ENCODE assay signal across 31 cellular contexts in the genomic region with DNA sequence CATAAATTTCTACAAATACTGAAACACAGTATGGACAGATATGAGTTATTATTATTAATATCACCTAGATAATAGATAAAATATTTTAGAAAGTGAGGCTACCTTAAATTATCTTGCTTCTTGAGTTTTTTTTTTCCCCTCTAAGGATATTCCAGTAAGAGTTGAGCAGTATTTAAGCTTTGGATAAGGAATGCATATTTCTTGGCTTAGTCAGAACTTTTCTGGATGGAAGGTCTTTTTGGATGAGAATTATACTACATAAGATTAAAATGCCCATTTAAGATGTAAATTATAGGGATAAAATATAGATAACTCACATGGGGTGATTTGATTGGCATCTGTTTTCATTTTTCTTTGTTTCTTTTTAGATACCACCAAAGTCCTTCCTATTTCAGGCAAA. TPM values are rescaled to one million over a fixed set of nuclear protein-coding genes. Genes with fewer than 3 reads are reported as not detected.
A peak's percentile ranks its signal among the peaks of the same experiment; 100 is the strongest.
DNase-seq lines count a peak whose midpoint lies in the region; ATAC-seq and TF ChIP-seq lines count a peak whose summit lies in the region.
"Had no signal": no experiment of that assay in that cellular context is flagged by ENCODE, and none has a peak within 500 bp of the region (broad histone marks: within the 10 kb centered on the region; RNA-seq: fewer than 3 reads in every experiment).

No MANE protein-coding gene starts in this region.

- peaks cover 0 to 5% of the 10 kb centered on the region in 2 donors for H3K9me3 Mint-ChIP-seq in stimulated activated naive B cell treated with anti-CD40 and anti-IgM and Interleukin-4, amounts not matched to agents 10 μg/mL and 1 μg/mL and 100 μg/mL, for 72 hours
- H3K9me3 Mint-ChIP-seq: T-helper 1 cell treated with Interleukin-12 subunit alpha and Interleukin-12 subunit beta and Interleukin-4 antibody, amounts not matched to agents 30 μg/mL and 1 μg/mL, for 36 hours had no signal

- H2BK15ac ChIP-seq in IMR-90 (ENCODE audit: low read depth, low read length): no peak overlapping the region

- H4K20me1 ChIP-seq in IMR-90 (ENCODE audit: insufficient read depth, low read length): no peaks in the 10 kb centered on the region
- H4K20me1 ChIP-seq: BLaER1 had no signal

- H3K27me3 Mint-ChIP-seq in stimulated activated naive B cell treated with anti-CD40 and anti-IgM and Interleukin-4, amounts not matched to agents 10 μg/mL and 1 μg/mL and 100 μg/mL, for 72 hours: no peaks in the 10 kb centered on the region

- no peak for TF ChIP-seq POLR2A in IMR-90 (IDR thresholded peaks at IDR 0.05; ENCODE audit: low read depth, low read length)

- no peak overlapping the region for H3K4me3 Mint-ChIP-seq in stimulated activated naive B cell treated with anti-CD40 and anti-IgM and Interleukin-4, amounts not matched to agents 10 μg/mL and 1 μg/mL and 100 μg/mL, for 72 hours
- H3K4me3 Mint-ChIP-seq: activated naive CD8-positive, alpha-beta T cell treated with anti-CD3 and anti-CD28 coated beads for 36 hours; activated T-cell treated with anti-CD3 and anti-CD28 coated beads, Interleukin-2, amount 50 U/mL, for 4 hours; naive thymus-derived CD8-positive, alpha-beta T cell; T-helper 1 cell treated with Interleukin-12 subunit alpha and Interleukin-12 subunit beta and Interleukin-4 antibody, amounts not matched to agents 30 μg/mL and 1 μg/mL, for 36 hours had no signal

- no peak for TF ChIP-seq CTCF in IMR-90 (conservative IDR thresholded peaks at IDR 0.05; ENCODE audit: low read depth, low read length)
- TF ChIP-seq CTCF in fibroblast of the aortic adventitia (IDR thresholded peaks at IDR 0.05; ENCODE audit: insufficient read depth, low read length): no peak

- no peaks in the 10 kb centered on the region for H3K27me3 ChIP-seq in IMR-90 (ENCODE audit: control insufficient read depth, insufficient read depth, low read length)
- H3K27me3 ChIP-seq: BLaER1, body of pancreas, heart left ventricle, right lobe of liver, thyroid gland, vagina had no signal

- BruUV-seq in IMR-90 (replicated peaks; lab: Mats Ljungman, UMichigan): no TSS peak

- no peak overlapping the region for H3K9ac ChIP-seq in IMR-90 (ENCODE audit: low read depth, low read length)
- H3K9ac ChIP-seq: BLaER1 had no signal

- no peak overlapping the region for H2BK5ac ChIP-seq in IMR-90 (ENCODE audit: low read depth, low read length, poor library complexity, severe bottlenecking)

- no peak overlapping the region for H3K4ac ChIP-seq in IMR-90 (ENCODE audit: low read depth, low read length)

- TF ChIP-seq RAD21 in IMR-90 (IDR thresholded peaks at IDR 0.05; ENCODE audit: low read length): no peak

- H2AK9ac ChIP-seq in IMR-90 (replicated peaks; ENCODE audit: low read depth, low read length, poor library complexity): no peak overlapping the region

- POLR2A ChIA-PET in IMR-90 (lab: Charles Lee; ENCODE audit: unreplicated experiment): no interaction called here

- H3K18ac ChIP-seq in IMR-90 (ENCODE audit: low read depth, low read length): no peak overlapping the region

- dilution Hi-C loops in IMR-90 (cut with HindIII; ENCODE audit: low sequenced_read_pairs, unreplicated experiment): no loop called here

- no peaks in the 10 kb centered on the region for H3K79me1 ChIP-seq in IMR-90 (ENCODE audit: low read depth in 1 of 2, low read length in 2 of 2)

- H3K23ac ChIP-seq in IMR-90 (ENCODE audit: low read depth, low read length): no peak overlapping the region

- H4K91ac ChIP-seq in IMR-90 (ENCODE audit: insufficient read depth, low read depth, low read length): no peak overlapping the region

- no peak overlapping the region for H4K5ac ChIP-seq in IMR-90 (ENCODE audit: low read depth, low read length)

- H3K36me3 Mint-ChIP-seq in stimulated activated naive B cell treated with anti-CD40 and anti-IgM and Interleukin-4, amounts not matched to agents 10 μg/mL and 1 μg/mL and 100 μg/mL, for 72 hours: no peaks in the 10 kb centered on the region
- H3K36me3 Mint-ChIP-seq: activated naive CD8-positive, alpha-beta T cell treated with anti-CD3 and anti-CD28 coated beads for 36 hours; naive thymus-derived CD8-positive, alpha-beta T cell had no signal

- peak; percentile 18 for DNase-seq in AG08396 (ENCODE audit: low spot score)
- peak; percentile 60 for DNase-seq in IMR-90
- peak; percentile 45 for DNase-seq in astrocyte of the hippocampus (ENCODE audit: low read depth, low spot score)
- peak; percentile 81 for DNase-seq in fibroblast of the aortic adventitia (ENCODE audit: low read depth)
- DNase-seq in GDM1 (lab: John Stamatoyannopoulos, UW): no peak
- DNase-seq in NCI-H128 (lab: John Stamatoyannopoulos, UW; ENCODE audit: unreplicated experiment): no peak
- no peak for DNase-seq in stimulated activated naive B cell treated with anti-CD40 and anti-IgM and Interleukin-4, amounts not matched to agents 10 μg/mL and 1 μg/mL and 100 μg/mL, for 72 hours
- DNase-seq: activated CD4-positive, alpha-beta T cell treated with anti-CD3 and anti-CD28 coated beads, Interleukin-2, amount 50 U/mL, for 1 hour; activated CD4-positive, CD25-positive, alpha-beta regulatory T cell; activated gamma-delta T cell; activated naive CD8-positive, alpha-beta T cell treated with anti-CD3 and anti-CD28 coated beads for 36 hours; activated T-cell treated with anti-CD3 and anti-CD28 coated beads, Interleukin-2, amount 50 U/mL, for 4 hours; body of pancreas; DMS153; heart left ventricle; lower lobe of right lung; naive thymus-derived CD8-positive, alpha-beta T cell; NCI-H1092 treated with DMSO at 0.1 percent for 48 hours; NCI-H1930; NCI-H526 treated with DMSO at 0.1 percent for 48 hours; right lobe of liver; Right ventricle myocardium superior; stimulated activated CD4-positive, alpha-beta T cell treated with anti-CD3 and anti-CD28 coated beads, Interleukin-4, amount 100 ng/mL, for 1 hour; thyroid gland had no signal

- in situ Hi-C loops in IMR-90 (cut with MboI; ENCODE audit: low sequenced_read_pairs): no loop called here

- H2AFZ ChIP-seq in IMR-90 (replicated peaks; ENCODE audit: low read length, poor library complexity): no peak overlapping the region

- H3K36me3 ChIP-seq in IMR-90 (ENCODE audit: control insufficient read depth, insufficient read depth, low read length): no peaks in the 10 kb centered on the region
- H3K36me3 ChIP-seq: BLaER1, lower lobe of right lung, right lobe of liver, thyroid gland, vagina had no signal

- H3K27ac Mint-ChIP-seq in stimulated activated naive B cell treated with anti-CD40 and anti-IgM and Interleukin-4, amounts not matched to agents 10 μg/mL and 1 μg/mL and 100 μg/mL, for 72 hours: no peak overlapping the region
- H3K27ac Mint-ChIP-seq: activated naive CD8-positive, alpha-beta T cell treated with anti-CD3 and anti-CD28 coated beads for 36 hours; naive thymus-derived CD8-positive, alpha-beta T cell; T-helper 1 cell treated with Interleukin-12 subunit alpha and Interleukin-12 subunit beta and Interleukin-4 antibody, amounts not matched to agents 30 μg/mL and 1 μg/mL, for 36 hours had no signal

- no peak overlapping the region for H2BK20ac ChIP-seq in IMR-90 (ENCODE audit: low read depth, low read length)

- intact Hi-C loops in IMR-90 (cut with micrococcal nuclease): no loop called here

- H3K4me1 Mint-ChIP-seq in stimulated activated naive B cell treated with anti-CD40 and anti-IgM and Interleukin-4, amounts not matched to agents 10 μg/mL and 1 μg/mL and 100 μg/mL, for 72 hours: no peaks in the 10 kb centered on the region
- H3K4me1 Mint-ChIP-seq: activated naive CD8-positive, alpha-beta T cell treated with anti-CD3 and anti-CD28 coated beads for 36 hours; naive thymus-derived CD8-positive, alpha-beta T cell had no signal

- H3K27ac ChIP-seq in IMR-90 (ENCODE audit: insufficient read depth, low read length): no peak overlapping the region
- H3K27ac ChIP-seq: A549, BLaER1, body of pancreas, heart left ventricle, lower lobe of right lung, right lobe of liver, thyroid gland, vagina had no signal

- H3K56ac ChIP-seq in IMR-90 (ENCODE audit: extremely low read depth, insufficient read depth, low read length): no peak overlapping the region

- H3K14ac ChIP-seq in IMR-90 (replicated peaks; ENCODE audit: low read depth, low read length): no peak overlapping the region

- no peak overlapping the region for H2AK5ac ChIP-seq in IMR-90 (ENCODE audit: low read depth, low read length)

- no peak overlapping the region for H2BK120ac ChIP-seq in IMR-90 (ENCODE audit: low read depth, low read length)

- no peaks in the 10 kb centered on the region; the same call in 1 of the 2 replicates for H3K9me1 ChIP-seq in IMR-90 (ENCODE audit: insufficient read depth, low read length)

- no peak overlapping the region for H3K4me2 ChIP-seq in IMR-90 (ENCODE audit: low read depth, low read length)
- H3K4me2 ChIP-seq: A549, BLaER1 had no signal

- no peak overlapping the region for H4K8ac ChIP-seq in IMR-90 (ENCODE audit: low read depth in 2 of 2, low read length in 2 of 2)

- ATAC-seq in IMR-90 (ENCODE audit: low read depth): peak; percentile 75
- ATAC-seq in HG02678 (IDR thresholded peaks at IDR 0.05; ENCODE audit: unreplicated experiment): no peak
- ATAC-seq in stimulated activated naive B cell treated with anti-CD40 and anti-IgM and Interleukin-4, amounts not matched to agents 10 μg/mL and 1 μg/mL and 100 μg/mL, for 72 hours (replicated peaks): no peak
- ATAC-seq: A549; activated T-cell treated with anti-CD3 and anti-CD28 coated beads, Interleukin-2, amount 50 U/mL, for 4 hours; body of pancreas; heart left ventricle; lower lobe of right lung; naive thymus-derived CD8-positive, alpha-beta T cell; right lobe of liver; SK-N-SH treated with all-trans-retinoic acid at 6 μM for 48 hours had no signal

- H3K4me3 ChIP-seq in IMR-90 (ENCODE audit: insufficient read depth, low read depth, low read length) (no peak overlapping the region), fibroblast of the aortic adventitia (ENCODE audit: low read depth, low read length) (no peak overlapping the region)
- H3K4me3 ChIP-seq: A549, BLaER1, body of pancreas, heart left ventricle, lower lobe of right lung, right lobe of liver, thyroid gland, vagina had no signal

- H3K4me1 ChIP-seq in IMR-90 (ENCODE audit: control insufficient read depth, insufficient read depth, low read length): no peaks in the 10 kb centered on the region
- H3K4me1 ChIP-seq: A549, BLaER1, body of pancreas, lower lobe of right lung, right lobe of liver, thyroid gland, vagina had no signal

- CTCF ChIA-PET in IMR-90 (lab: Yijun Ruan, JAX): no interaction called here

- no peaks in the 10 kb centered on the region for H3K9me3 ChIP-seq in IMR-90 (ENCODE audit: control insufficient read depth, insufficient read depth, low read length)
- H3K9me3 ChIP-seq: A549, BLaER1, body of pancreas, lower lobe of right lung, right lobe of liver, thyroid gland, vagina had no signal

TF ChIP-seq in IMR-90, 13 proteins besides CTCF, POLR2A, EP300 and RAD21 (continues in another document):
- TF ChIP-seq RCOR1 (IDR thresholded peaks at IDR 0.05; ENCODE audit: insufficient replicate concordance, low read length): no peak
- no peak for TF ChIP-seq MXI1 (IDR thresholded peaks at IDR 0.05; ENCODE audit: borderline replicate concordance, low read depth, low read length)
- TF ChIP-seq MAFK (IDR thresholded peaks at IDR 0.05; ENCODE audit: low read depth, low read length): no peak

RNA-seq across cellular contexts. Expression of a gene that starts 16.7 kb away (rescaled TPM):
- total RNA-seq in IMR-90 (2012; rRNA removed): 12.5 and 13.3 TPM in 2 replicates
- polyA plus RNA-seq in IMR-90 (2012; rRNA removed): 8.9 and 9.9 TPM in 2 replicates
- polyA plus RNA-seq in IMR-90 (2012; cell fraction: cytosol; rRNA removed): 2.7 and 3.6 TPM in 2 replicates
- 1.4 and 8.8 TPM in 2 replicates for polyA plus RNA-seq in IMR-90 (2012; cell fraction: nucleus; rRNA removed; ENCODE audit: low replicate concordance)
- total RNA-seq in fibroblast of the aortic adventitia (ENCODE audit: low replicate concordance): 99.1 and 103 TPM in 2 replicates
- total RNA-seq: G401; naive thymus-derived CD8-positive, alpha-beta T cell had no signal
- polyA plus RNA-seq: naive thymus-derived CD8-positive, alpha-beta T cell had no signal

Comparison
In these comparisons a context has a peak if more than half of its experiments do, and no peak if none do; other contexts are left out.
1. DNase-seq: peak in AG08396 (single experiment), IMR-90 (single experiment), astrocyte of the hippocampus (single experiment) and fibroblast of the aortic adventitia (single experiment); none in GDM1 (single experiment), NCI-H128 (single experiment) and stimulated activated naive B cell treated with anti-CD40 and anti-IgM and Interleukin-4, amounts not matched to agents 10 μg/mL and 1 μg/mL and 100 μg/mL, for 72 hours (single experiment).